In genomic region chr7:141770083-141770583, GRCh38 we compare ENCODE assay signal across 2 cellular contexts. TPM values are rescaled to one million over a fixed set of nuclear protein-coding genes. Genes with fewer than 3 reads are reported as not detected.
"Had no signal": no experiment of that assay in that cellular context is flagged by ENCODE, and none has a peak within 500 bp of the region (broad histone marks: within the 10 kb centered on the region; RNA-seq: fewer than 3 reads in every experiment).

No MANE protein-coding gene starts in this region.

RNA-seq across cellular contexts. Expression of gene TAS2R3, which starts 6.2 kb away (rescaled TPM):
- total RNA-seq: M059J had no signal

RNA-seq across cellular contexts. Expression of gene TAS2R5, which starts 19.9 kb away (rescaled TPM):
- total RNA-seq: LHCN-M2 had no signal
